ENCODE assay signal across 8 cellular contexts in genomic region chr11:2533642-2534115, GRCh38.
DNase-seq lines count a peak whose midpoint lies in the region.

No MANE protein-coding gene starts in this region.

- no peaks in the 10 kb centered on the region for H3K36me3 ChIP-seq in adipocyte (ENCODE audit: control insufficient read depth, insufficient read depth, low read length, severe bottlenecking)

- DNase-seq in GM03348 (ENCODE audit: low spot score) (peak; percentile 95), MV-4-11 (lab: John Stamatoyannopoulos, UW) (peak; percentile 88), adipocyte (ENCODE audit: low read depth) (peak; percentile 95), iPS DF 19.7 (ENCODE audit: low read depth, low spot score) (peak; percentile 48), skeletal muscle cell (ENCODE audit: low read depth) (peak; percentile 73), DMS114 treated with DMSO at 0.1 percent for 48 hours (lab: John Stamatoyannopoulos, UW; ENCODE audit: unreplicated experiment) (no peak), NCI-H524 treated with DMSO at 0.1 percent for 48 hours (lab: John Stamatoyannopoulos, UW) (no peak), GOT3 (lab: John Stamatoyannopoulos, UW) (no peak)

- no peaks in the 10 kb centered on the region for H3K9me3 ChIP-seq in adipocyte (ENCODE audit: control insufficient read depth, low read length)

- H3K9ac ChIP-seq in adipocyte (ENCODE audit: low read length): peak overlapping the region; percentile 61

- H3K27me3 ChIP-seq in adipocyte (replicated peaks; ENCODE audit: control insufficient read depth, insufficient read depth, low read length): peaks cover 34% of the 10 kb centered on the region

- H3K4me3 ChIP-seq in adipocyte (ENCODE audit: low read length) (peak overlapping the region; percentile 59), skeletal muscle cell (ENCODE audit: low read depth, low read length) (no peak overlapping the region)

- H3K4me1 ChIP-seq in adipocyte (ENCODE audit: control insufficient read depth, insufficient read depth, low read length): peaks cover 12% of the 10 kb centered on the region

Comparison
In these comparisons a context has a peak if more than half of its experiments do, and no peak if none do; other contexts are left out.
1. DNase-seq: peak in GM03348 (single experiment), MV-4-11 (single experiment), adipocyte (single experiment), iPS DF 19.7 (single experiment) and skeletal muscle cell (single experiment); none in DMS114 treated with DMSO at 0.1 percent for 48 hours (single experiment), NCI-H524 treated with DMSO at 0.1 percent for 48 hours (single experiment) and GOT3 (single experiment).